9 cellular contexts compared by ENCODE assay signal in genomic region chr1:109640285-109640865, GRCh38. TPM values are rescaled to one million over a fixed set of nuclear protein-coding genes. Genes with fewer than 3 reads are reported as not detected.
A peak's percentile ranks its signal among the peaks of the same experiment; 100 is the strongest.
DNase-seq lines count a peak whose midpoint lies in the region; ATAC-seq, FAIRE-seq and TF ChIP-seq lines count a peak whose summit lies in the region.
"Had no signal": no experiment of that assay in that cellular context is flagged by ENCODE, and none has a peak within 500 bp of the region (broad histone marks: within the 10 kb centered on the region; RNA-seq: fewer than 3 reads in every experiment).

No MANE protein-coding gene starts in this region.

- no peak overlapping the region for H3K4me2 ChIP-seq in endothelial cell of umbilical vein (ENCODE audit: insufficient read depth, low read length)
- H3K4me2 ChIP-seq: BLaER1 treated with 17β-estradiol and CSF1 and Interleukin-3, amounts not matched to agents 10 nM and 100 nM had no signal

- H3K4me1 ChIP-seq in endothelial cell of umbilical vein (ENCODE audit: control insufficient read depth, extremely low read depth, insufficient read depth, low read length), result no peaks in the 10 kb centered on the region

- peaks cover 0 to 7% (median 0%) of the 10 kb centered on the region in 5 donors for H3K27me3 Mint-ChIP-seq in naive thymus-derived CD8-positive, alpha-beta T cell
- H3K27me3 Mint-ChIP-seq in stimulated activated memory B cell treated with anti-CD40 and anti-IgM and Interleukin-4, amounts not matched to agents 10 μg/mL and 1 μg/mL and 100 μg/mL, for 72 hours, result peaks cover 7% of the 10 kb centered on the region

- no peak overlapping the region for H3K27ac ChIP-seq in endothelial cell of umbilical vein (ENCODE audit: insufficient read depth, low read depth, low read length)
- H3K27ac ChIP-seq: BLaER1 treated with 17β-estradiol and CSF1 and Interleukin-3, amounts not matched to agents 10 nM and 100 nM had no signal

- dilution Hi-C loops in endothelial cell of umbilical vein (cut with MboI; ENCODE audit: extremely low pct_ligation_motif_present, low sequenced_read_pairs), result no loop called here

- no peaks in the 10 kb centered on the region for H3K36me3 Mint-ChIP-seq in naive thymus-derived CD8-positive, alpha-beta T cell
- no peaks in the 10 kb centered on the region for H3K36me3 Mint-ChIP-seq in stimulated activated memory B cell treated with anti-CD40 and anti-IgM and Interleukin-4, amounts not matched to agents 10 μg/mL and 1 μg/mL and 100 μg/mL, for 72 hours

- intact Hi-C loops in endothelial cell of umbilical vein (cut with micrococcal nuclease), result loop anchor here (1.0 to 5.0 kb wide), 2 partner anchors 94 to 143 kb away; no protein-coding TSS in a partner anchor

- peaks cover 4 to 19% (median 8%) of the 10 kb centered on the region in 4 donors for H3K4me1 Mint-ChIP-seq in naive thymus-derived CD8-positive, alpha-beta T cell
- peaks cover 31% of the 10 kb centered on the region for H3K4me1 Mint-ChIP-seq in stimulated activated memory B cell treated with anti-CD40 and anti-IgM and Interleukin-4, amounts not matched to agents 10 μg/mL and 1 μg/mL and 100 μg/mL, for 72 hours

- H3K9me3 ChIP-seq in endothelial cell of umbilical vein (replicated peaks; ENCODE audit: control insufficient read depth, insufficient read depth, low read length), result no peaks in the 10 kb centered on the region
- H3K9me3 ChIP-seq: BLaER1 treated with 17β-estradiol and CSF1 and Interleukin-3, amounts not matched to agents 10 nM and 100 nM had no signal

- no peak overlapping the region for H2AFZ ChIP-seq in endothelial cell of umbilical vein (ENCODE audit: low read depth, low read length)

- no TSS peak for BruUV-seq in endothelial cell of umbilical vein (replicated peaks; lab: Mats Ljungman, UMichigan)

- no peaks in the 10 kb centered on the region for H3K36me3 ChIP-seq in endothelial cell of umbilical vein (ENCODE audit: control insufficient read depth in 2 of 2, extremely low read depth in 1 of 2, insufficient read depth in 2 of 2, low read length in 2 of 2)
- H3K36me3 ChIP-seq: BLaER1 treated with 17β-estradiol and CSF1 and Interleukin-3, amounts not matched to agents 10 nM and 100 nM had no signal

- TF ChIP-seq POLR2A in endothelial cell of umbilical vein (IDR thresholded peaks at IDR 0.05; ENCODE audit: low read depth, low read length), result no peak

- no peaks in the 10 kb centered on the region for H3K27me3 ChIP-seq in endothelial cell of umbilical vein (ENCODE audit: control insufficient read depth in 2 of 2, insufficient read depth in 2 of 2, low read length in 2 of 2)
- H3K27me3 ChIP-seq: BLaER1 treated with 17β-estradiol and CSF1 and Interleukin-3, amounts not matched to agents 10 nM and 100 nM had no signal

- no peaks in the 10 kb centered on the region for H3K9me3 Mint-ChIP-seq in naive thymus-derived CD8-positive, alpha-beta T cell
- no peaks in the 10 kb centered on the region for H3K9me3 Mint-ChIP-seq in stimulated activated memory B cell treated with anti-CD40 and anti-IgM and Interleukin-4, amounts not matched to agents 10 μg/mL and 1 μg/mL and 100 μg/mL, for 72 hours

- DNase-seq in NCI-H1417 (lab: John Stamatoyannopoulos, UW) (peak; percentile 60 to 78 (median 67)), NCI-H1417 treated with DMSO at 0.1 percent for 48 hours (lab: John Stamatoyannopoulos, UW) (no peak), NOMO-1 (lab: John Stamatoyannopoulos, UW; ENCODE audit: unreplicated experiment in 2 of 2) (peak; percentile 39 to 41), endothelial cell of umbilical vein (ENCODE audit: low read depth, low spot score) (peak; percentile 60)
- DNase-seq in activated CD8-positive, alpha-beta memory T cell treated with anti-CD3 and anti-CD28 coated beads for 48 hours (ENCODE audit: low read depth in 2 of 3, low spot score in 2 of 3), result peak; percentile 63 to 100 (median 98)
- peak; percentile 69 to 92 (median 84) for DNase-seq in naive thymus-derived CD8-positive, alpha-beta T cell

- no peaks in the 10 kb centered on the region for H4K20me1 ChIP-seq in endothelial cell of umbilical vein (replicated peaks; ENCODE audit: control insufficient read depth, extremely low read depth, insufficient read depth, low read length)

- no peaks in the 10 kb centered on the region for H3K79me2 ChIP-seq in endothelial cell of umbilical vein (ENCODE audit: control insufficient read depth, insufficient read depth, low read length)

- no peak overlapping the region for H3K4me3 ChIP-seq in endothelial cell of umbilical vein (replicated peaks in 1 of 3; ENCODE audit: insufficient read depth in 1 of 3, low read depth in 1 of 3, low read length in 3 of 3)
- H3K4me3 ChIP-seq: BLaER1 treated with 17β-estradiol and CSF1 and Interleukin-3, amounts not matched to agents 10 nM and 100 nM had no signal

- H3K9me1 ChIP-seq in endothelial cell of umbilical vein (replicated peaks; ENCODE audit: control insufficient read depth, extremely low read depth, insufficient read depth, low read length), result no peaks in the 10 kb centered on the region

- CTCF ChIA-PET in endothelial cell of umbilical vein (lab: Charles Lee), result interaction anchor here (0.5 to 15.2 kb wide), 73 partner anchors 10 to 465 kb away, joined by 3 to 565 read pairs (median 6); partner anchors contain the start of genes AHCYL1, AMPD2, EPS8L3 and GNAI3

- POLR2A ChIA-PET in endothelial cell of umbilical vein (lab: Charles Lee), result interaction anchor here (1.0 to 1.4 kb wide), 5 partner anchors 92 to 345 kb away, joined by 4 to 7 read pairs (median 5); partner anchors contain the start of genes AHCYL1 and GNAI3
- POLR2A ChIA-PET in naive thymus-derived CD8-positive, alpha-beta T cell (lab: Charles Lee), result interaction anchor here (0.7 to 1.6 kb wide), 10 partner anchors 10 to 344 kb away, joined by 3 to 5 read pairs (median 4); partner anchors contain the start of genes AHCYL1, GNAI3 and GSTM4

- FAIRE-seq in endothelial cell of umbilical vein (lab: Jason Lieb, UNC), result peak; percentile 96

- H3K27ac Mint-ChIP-seq in naive thymus-derived CD8-positive, alpha-beta T cell, result peak overlapping the region in 5 of 10 donors; percentile 28 to 71 (median 34)
- no peak overlapping the region for H3K27ac Mint-ChIP-seq in stimulated activated memory B cell treated with anti-CD40 and anti-IgM and Interleukin-4, amounts not matched to agents 10 μg/mL and 1 μg/mL and 100 μg/mL, for 72 hours

- H3K4me3 Mint-ChIP-seq in naive thymus-derived CD8-positive, alpha-beta T cell, result no peak overlapping the region
- H3K4me3 Mint-ChIP-seq in stimulated activated memory B cell treated with anti-CD40 and anti-IgM and Interleukin-4, amounts not matched to agents 10 μg/mL and 1 μg/mL and 100 μg/mL, for 72 hours, result no peak overlapping the region

- ATAC-seq in HG03280 (IDR thresholded peaks at IDR 0.05; ENCODE audit: unreplicated experiment), result peak; percentile 59
- ATAC-seq in naive thymus-derived CD8-positive, alpha-beta T cell, result peak; percentile 72 to 77
- peak; percentile 76 for ATAC-seq in stimulated activated memory B cell treated with anti-CD40 and anti-IgM and Interleukin-4, amounts not matched to agents 10 μg/mL and 1 μg/mL and 100 μg/mL, for 72 hours

- peak; percentile 81 to 95 for TF ChIP-seq CTCF in endothelial cell of umbilical vein (IDR thresholded peaks at IDR 0.05; ENCODE audit: extremely low read depth in 1 of 2, insufficient read depth in 1 of 2, low read depth in 1 of 2, low read length in 2 of 2)

- H3K9ac ChIP-seq in endothelial cell of umbilical vein (replicated peaks; ENCODE audit: extremely low read depth, insufficient read depth, low read length), result no peak overlapping the region
- H3K9ac ChIP-seq: BLaER1 treated with 17β-estradiol and CSF1 and Interleukin-3, amounts not matched to agents 10 nM and 100 nM had no signal

RNA-seq across cellular contexts. Expression of gene GSTM4, which starts 15.5 kb away (rescaled TPM):
- 5.5 and 9.5 TPM in 2 replicates for total RNA-seq in endothelial cell of umbilical vein
- 11.6 and 12.4 TPM in 2 replicates for polyA plus RNA-seq in endothelial cell of umbilical vein
- polyA plus RNA-seq in endothelial cell of umbilical vein (2011; cell fraction: cytosol; rRNA removed), result 8.9 TPM in 2 replicates
- 8.7 and 8.8 TPM in 2 replicates for polyA plus RNA-seq in endothelial cell of umbilical vein (2011; cell fraction: nucleus; rRNA removed)
- polyA plus RNA-seq in endothelial cell of umbilical vein (2012), result 4.6 and 5.6 TPM in 2 replicates
- polyA minus RNA-seq in endothelial cell of umbilical vein, result 7.9 and 12.6 TPM in 2 replicates
- 2.8 TPM for polyA minus RNA-seq in endothelial cell of umbilical vein (2011; cell fraction: cytosol; rRNA and poly(A)+ RNA removed)
- 3.0 and 3.2 TPM in 2 replicates for polyA minus RNA-seq in endothelial cell of umbilical vein (2011; cell fraction: nucleus; rRNA and poly(A)+ RNA removed)
- total RNA-seq in naive thymus-derived CD8-positive, alpha-beta T cell, result 1 to 10 TPM; 2.5 to 3.8 TPM
- polyA plus RNA-seq in naive thymus-derived CD8-positive, alpha-beta T cell, result 10 to 100 TPM in 2 of 3 donors, 1 to 10 TPM in 1; 8.6 to 17.4 (median 17.3) TPM

RNA-seq across cellular contexts. Expression of gene AMPD2, which starts 20.7 kb away (rescaled TPM):
- 69.4 and 82.7 TPM in 2 replicates for total RNA-seq in endothelial cell of umbilical vein
- 66.5 and 69.4 TPM in 2 replicates for polyA plus RNA-seq in endothelial cell of umbilical vein
- 25.9 and 30.3 TPM in 2 replicates for polyA plus RNA-seq in endothelial cell of umbilical vein (2011; cell fraction: cytosol; rRNA removed)
- polyA plus RNA-seq in endothelial cell of umbilical vein (2011; cell fraction: nucleus; rRNA removed), result 341 and 447 TPM in 2 replicates
- polyA plus RNA-seq in endothelial cell of umbilical vein (2012), result 47.7 and 60.7 TPM in 2 replicates
- polyA minus RNA-seq in endothelial cell of umbilical vein, result 68.1 and 84.4 TPM in 2 replicates
- 20.8 TPM for polyA minus RNA-seq in endothelial cell of umbilical vein (2011; cell fraction: cytosol; rRNA and poly(A)+ RNA removed)
- 104 and 120 TPM in 2 replicates for polyA minus RNA-seq in endothelial cell of umbilical vein (2011; cell fraction: nucleus; rRNA and poly(A)+ RNA removed)
- total RNA-seq in naive thymus-derived CD8-positive, alpha-beta T cell, result 10 to 100 TPM; 71.1 to 76.0 TPM
- 10 to 100 TPM; 21.9 to 33.9 (median 24.4) TPM for polyA plus RNA-seq in naive thymus-derived CD8-positive, alpha-beta T cell

RNA-seq across cellular contexts. Expression of gene GNAT2, which starts 21.0 kb away (rescaled TPM):
- 0.30 TPM in 1 of 2 replicates, not detected in the other for total RNA-seq in endothelial cell of umbilical vein
- polyA plus RNA-seq in endothelial cell of umbilical vein, result 0.08 TPM in 1 of 2 replicates, not detected in the other
- 0.10 and 0.17 TPM in 2 replicates for polyA plus RNA-seq in endothelial cell of umbilical vein (2011; cell fraction: cytosol; rRNA removed)
- polyA plus RNA-seq in endothelial cell of umbilical vein (2011; cell fraction: nucleus; rRNA removed), result not detected in 2 replicates
- 0.52 TPM in 1 of 2 replicates, not detected in the other for polyA plus RNA-seq in endothelial cell of umbilical vein (2012)
- not detected in 2 replicates for polyA minus RNA-seq in endothelial cell of umbilical vein
- not detected for polyA minus RNA-seq in endothelial cell of umbilical vein (2011; cell fraction: cytosol; rRNA and poly(A)+ RNA removed)
- not detected in 2 replicates for polyA minus RNA-seq in endothelial cell of umbilical vein (2011; cell fraction: nucleus; rRNA and poly(A)+ RNA removed)
- not detected for total RNA-seq in naive thymus-derived CD8-positive, alpha-beta T cell
- not detected for polyA plus RNA-seq in naive thymus-derived CD8-positive, alpha-beta T cell

RNA-seq across cellular contexts. Expression of gene GSTM2, which starts 27.5 kb away (rescaled TPM):
- total RNA-seq in endothelial cell of umbilical vein, result 12.0 and 21.5 TPM in 2 replicates
- 23.6 and 27.1 TPM in 2 replicates for polyA plus RNA-seq in endothelial cell of umbilical vein
- 7.7 and 11.7 TPM in 2 replicates for polyA plus RNA-seq in endothelial cell of umbilical vein (2011; cell fraction: cytosol; rRNA removed)
- 110 and 171 TPM in 2 replicates for polyA plus RNA-seq in endothelial cell of umbilical vein (2011; cell fraction: nucleus; rRNA removed)
- polyA plus RNA-seq in endothelial cell of umbilical vein (2012), result 13.3 and 25.1 TPM in 2 replicates
- 13.5 and 14.5 TPM in 2 replicates for polyA minus RNA-seq in endothelial cell of umbilical vein
- not detected for polyA minus RNA-seq in endothelial cell of umbilical vein (2011; cell fraction: cytosol; rRNA and poly(A)+ RNA removed)
- 8.7 and 9.2 TPM in 2 replicates for polyA minus RNA-seq in endothelial cell of umbilical vein (2011; cell fraction: nucleus; rRNA and poly(A)+ RNA removed)
- total RNA-seq in naive thymus-derived CD8-positive, alpha-beta T cell, result 10 to 100 TPM; 70.7 to 75.9 TPM
- polyA plus RNA-seq in naive thymus-derived CD8-positive, alpha-beta T cell, result 10 to 100 TPM; 20.8 to 51.7 (median 40.7) TPM

RNA-seq across cellular contexts. Expression of gene GSTM1, which starts 47.2 kb away (rescaled TPM):
- 35.5 TPM in 1 of 2 replicates, not detected in the other for total RNA-seq in endothelial cell of umbilical vein
- 0.16 TPM in 1 of 2 replicates, not detected in the other for polyA plus RNA-seq in endothelial cell of umbilical vein
- 0.16 TPM in 1 of 2 replicates, not detected in the other for polyA plus RNA-seq in endothelial cell of umbilical vein (2011; cell fraction: cytosol; rRNA removed)
- 0.28 and 0.35 TPM in 2 replicates for polyA plus RNA-seq in endothelial cell of umbilical vein (2011; cell fraction: nucleus; rRNA removed)
- polyA plus RNA-seq in endothelial cell of umbilical vein (2012), result not detected in 2 replicates
- polyA minus RNA-seq in endothelial cell of umbilical vein, result not detected in 2 replicates
- polyA minus RNA-seq in endothelial cell of umbilical vein (2011; cell fraction: cytosol; rRNA and poly(A)+ RNA removed), result not detected
- not detected in 2 replicates for polyA minus RNA-seq in endothelial cell of umbilical vein (2011; cell fraction: nucleus; rRNA and poly(A)+ RNA removed)
- total RNA-seq in naive thymus-derived CD8-positive, alpha-beta T cell, result under 1 TPM in 1 of 2 experiments, not detected in 1; 0.38 TPM
- polyA plus RNA-seq in naive thymus-derived CD8-positive, alpha-beta T cell, result 10 to 100 TPM in 2 of 3 donors, not detected in 1; 54.7 to 62.0 TPM
